ENCODE assay signal across 1 cellular context in genomic region chr2:27211943-27212625, GRCh38.
TF ChIP-seq lines count a peak whose summit lies in the region.

TSS of gene ATRAID (plus strand) at chr2:27212041. CDS start at chr2:27212369, 328 bp downstream.
TSS of gene SLC5A6 (minus strand) at chr2:27212268. CDS start at chr2:27207650, 4,618 bp downstream.

TF ChIP-seq in HepG2, 621 proteins besides CTCF, POLR2A, EP300 and RAD21 (continued from another document and continues in another):
- TF ChIP-seq, protein P1, sequence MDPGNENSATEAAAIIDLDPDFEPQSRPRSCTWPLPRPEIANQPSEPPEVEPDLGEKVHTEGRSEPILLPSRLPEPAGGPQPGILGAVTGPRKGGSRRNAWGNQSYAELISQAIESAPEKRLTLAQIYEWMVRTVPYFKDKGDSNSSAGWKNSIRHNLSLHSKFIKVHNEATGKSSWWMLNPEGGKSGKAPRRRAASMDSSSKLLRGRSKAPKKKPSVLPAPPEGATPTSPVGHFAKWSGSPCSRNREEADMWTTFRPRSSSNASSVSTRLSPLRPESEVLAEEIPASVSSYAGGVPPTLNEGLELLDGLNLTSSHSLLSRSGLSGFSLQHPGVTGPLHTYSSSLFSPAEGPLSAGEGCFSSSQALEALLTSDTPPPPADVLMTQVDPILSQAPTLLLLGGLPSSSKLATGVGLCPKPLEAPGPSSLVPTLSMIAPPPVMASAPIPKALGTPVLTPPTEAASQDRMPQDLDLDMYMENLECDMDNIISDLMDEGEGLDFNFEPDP (CRISPR knock-in tag; conservative IDR thresholded peaks at IDR 0.05), result no peak
- TF ChIP-seq HDAC1 (CRISPR knock-in tag; IDR thresholded peaks at IDR 0.05) (peak; percentile 83), E2F1 (CRISPR knock-in tag; IDR thresholded peaks at IDR 0.05) (no peak; the same call in 1 of the 2 replicates), RCOR2 (CRISPR knock-in tag; IDR thresholded peaks at IDR 0.05) (no peak), HHEX (CRISPR knock-in tag; IDR thresholded peaks at IDR 0.05) (no peak), ZC3H13 (CRISPR knock-in tag; IDR thresholded peaks at IDR 0.05) (peak; percentile 79), ZBTB10 (CRISPR knock-in tag; IDR thresholded peaks at IDR 0.05; ENCODE audit: borderline replicate concordance) (peak; percentile 24; the same call in 1 of the 2 replicates), ZNF552 (CRISPR knock-in tag; IDR thresholded peaks at IDR 0.05; ENCODE audit: borderline replicate concordance) (peak; percentile 77; the same call in 1 of the 2 replicates), HNRNPLL (IDR thresholded peaks at IDR 0.05; ENCODE audit: low read depth, low read length, poor library complexity, severe bottlenecking) (peak; percentile 92), ZBTB49 (CRISPR knock-in tag; IDR thresholded peaks at IDR 0.05; ENCODE audit: borderline replicate concordance) (peak; percentile 60; the same call in 1 of the 2 replicates), ZFY (CRISPR knock-in tag; IDR thresholded peaks at IDR 0.05) (peak; percentile 98), STAG1 (CRISPR knock-in tag; IDR thresholded peaks at IDR 0.05) (peak; percentile 3; the same call in 1 of the 2 replicates), ZNF773 (CRISPR knock-in tag; IDR thresholded peaks at IDR 0.05; ENCODE audit: borderline replicate concordance) (peak; percentile 89; the same call in 1 of the 2 replicates), ZSCAN22 (CRISPR knock-in tag; IDR thresholded peaks at IDR 0.05) (no peak), RFXAP (CRISPR knock-in tag; IDR thresholded peaks at IDR 0.05; ENCODE audit: borderline replicate concordance) (no peak), ZNF605 (CRISPR knock-in tag; IDR thresholded peaks at IDR 0.05) (peak; percentile 63; the same call in 1 of the 2 replicates), SRY (CRISPR knock-in tag; IDR thresholded peaks at IDR 0.05) (peak; percentile 90), HOXA3 (CRISPR knock-in tag; IDR thresholded peaks at IDR 0.05) (peak; percentile 95), ZNF670 (CRISPR knock-in tag; IDR thresholded peaks at IDR 0.05; ENCODE audit: borderline replicate concordance) (peak; percentile 73; the same call in 1 of the 2 replicates), ZNF34 (CRISPR knock-in tag; IDR thresholded peaks at IDR 0.05; ENCODE audit: borderline replicate concordance) (peak; percentile 93), CHCHD3 (CRISPR knock-in tag; IDR thresholded peaks at IDR 0.05) (0 out of 2 replicates have a peak, but pooled peaks have one; percentile 39), ZNF747 (CRISPR knock-in tag; IDR thresholded peaks at IDR 0.05; ENCODE audit: borderline replicate concordance) (peak; percentile 93), MAFF (IDR thresholded peaks at IDR 0.05; ENCODE audit: low read depth, low read length) (no peak), HES4 (CRISPR knock-in tag; IDR thresholded peaks at IDR 0.05; ENCODE audit: borderline replicate concordance) (peak; percentile 96), PPARG (CRISPR knock-in tag; conservative IDR thresholded peaks at IDR 0.05) (0 out of 2 replicates have a peak, but pooled peaks have one; percentile 23), HOMEZ (CRISPR knock-in tag; IDR thresholded peaks at IDR 0.05; ENCODE audit: low read depth) (0 out of 2 replicates have a peak, but pooled peaks have one; percentile 14), IRF2 (CRISPR knock-in tag; IDR thresholded peaks at IDR 0.05) (peak; percentile 49), NRL (CRISPR knock-in tag; IDR thresholded peaks at IDR 0.05; ENCODE audit: borderline replicate concordance) (peak; percentile 96), NFE2 (CRISPR knock-in tag; IDR thresholded peaks at IDR 0.05) (no peak), KAT8 (CRISPR knock-in tag; IDR thresholded peaks at IDR 0.05) (peak; percentile 93), ZNF335 (CRISPR knock-in tag; IDR thresholded peaks at IDR 0.05) (no peak), MBNL3 (CRISPR knock-in tag; conservative IDR thresholded peaks at IDR 0.05) (no peak), ZNF343 (CRISPR knock-in tag; IDR thresholded peaks at IDR 0.05) (peak; percentile 75; the same call in 1 of the 2 replicates), WIZ (CRISPR knock-in tag; IDR thresholded peaks at IDR 0.05) (no peak), DR1 (CRISPR knock-in tag; IDR thresholded peaks at IDR 0.05) (peak; percentile 66; the same call in 1 of the 2 replicates), TERF1 (CRISPR knock-in tag; IDR thresholded peaks at IDR 0.05) (no peak), ZMYM3 (CRISPR knock-in tag; IDR thresholded peaks at IDR 0.05) (no peak), ZNF619 (CRISPR knock-in tag; IDR thresholded peaks at IDR 0.05) (0 out of 2 replicates have a peak, but pooled peaks have one; percentile 27), ZNF572 (CRISPR knock-in tag; IDR thresholded peaks at IDR 0.05) (peak; percentile 63)
- TF ChIP-seq, protein P2, sequence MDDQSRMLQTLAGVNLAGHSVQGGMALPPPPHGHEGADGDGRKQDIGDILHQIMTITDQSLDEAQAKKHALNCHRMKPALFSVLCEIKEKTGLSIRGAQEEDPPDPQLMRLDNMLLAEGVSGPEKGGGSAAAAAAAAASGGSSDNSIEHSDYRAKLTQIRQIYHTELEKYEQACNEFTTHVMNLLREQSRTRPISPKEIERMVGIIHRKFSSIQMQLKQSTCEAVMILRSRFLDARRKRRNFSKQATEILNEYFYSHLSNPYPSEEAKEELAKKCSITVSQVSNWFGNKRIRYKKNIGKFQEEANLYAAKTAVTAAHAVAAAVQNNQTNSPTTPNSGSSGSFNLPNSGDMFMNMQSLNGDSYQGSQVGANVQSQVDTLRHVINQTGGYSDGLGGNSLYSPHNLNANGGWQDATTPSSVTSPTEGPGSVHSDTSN (CRISPR knock-in tag; IDR thresholded peaks at IDR 0.05; ENCODE audit: borderline replicate concordance), result peak; percentile 81; the same call in 1 of the 2 replicates
- TF ChIP-seq, protein P3, sequence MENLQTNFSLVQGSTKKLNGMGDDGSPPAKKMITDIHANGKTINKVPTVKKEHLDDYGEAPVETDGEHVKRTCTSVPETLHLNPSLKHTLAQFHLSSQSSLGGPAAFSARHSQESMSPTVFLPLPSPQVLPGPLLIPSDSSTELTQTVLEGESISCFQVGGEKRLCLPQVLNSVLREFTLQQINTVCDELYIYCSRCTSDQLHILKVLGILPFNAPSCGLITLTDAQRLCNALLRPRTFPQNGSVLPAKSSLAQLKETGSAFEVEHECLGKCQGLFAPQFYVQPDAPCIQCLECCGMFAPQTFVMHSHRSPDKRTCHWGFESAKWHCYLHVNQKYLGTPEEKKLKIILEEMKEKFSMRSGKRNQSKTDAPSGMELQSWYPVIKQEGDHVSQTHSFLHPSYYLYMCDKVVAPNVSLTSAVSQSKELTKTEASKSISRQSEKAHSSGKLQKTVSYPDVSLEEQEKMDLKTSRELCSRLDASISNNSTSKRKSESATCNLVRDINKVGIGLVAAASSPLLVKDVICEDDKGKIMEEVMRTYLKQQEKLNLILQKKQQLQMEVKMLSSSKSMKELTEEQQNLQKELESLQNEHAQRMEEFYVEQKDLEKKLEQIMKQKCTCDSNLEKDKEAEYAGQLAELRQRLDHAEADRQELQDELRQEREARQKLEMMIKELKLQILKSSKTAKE (CRISPR knock-in tag; IDR thresholded peaks at IDR 0.05; ENCODE audit: borderline replicate concordance), result 0 out of 2 replicates have a peak, but pooled peaks have one; percentile 49
- TF ChIP-seq, protein P4, sequence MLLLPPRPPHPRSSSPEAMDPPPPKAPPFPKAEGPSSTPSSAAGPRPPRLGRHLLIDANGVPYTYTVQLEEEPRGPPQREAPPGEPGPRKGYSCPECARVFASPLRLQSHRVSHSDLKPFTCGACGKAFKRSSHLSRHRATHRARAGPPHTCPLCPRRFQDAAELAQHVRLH (CRISPR knock-in tag; IDR thresholded peaks at IDR 0.05; ENCODE audit: borderline replicate concordance, low read depth), result peak; percentile 74; the same call in 1 of the 2 replicates
- TF ChIP-seq, protein P5, sequence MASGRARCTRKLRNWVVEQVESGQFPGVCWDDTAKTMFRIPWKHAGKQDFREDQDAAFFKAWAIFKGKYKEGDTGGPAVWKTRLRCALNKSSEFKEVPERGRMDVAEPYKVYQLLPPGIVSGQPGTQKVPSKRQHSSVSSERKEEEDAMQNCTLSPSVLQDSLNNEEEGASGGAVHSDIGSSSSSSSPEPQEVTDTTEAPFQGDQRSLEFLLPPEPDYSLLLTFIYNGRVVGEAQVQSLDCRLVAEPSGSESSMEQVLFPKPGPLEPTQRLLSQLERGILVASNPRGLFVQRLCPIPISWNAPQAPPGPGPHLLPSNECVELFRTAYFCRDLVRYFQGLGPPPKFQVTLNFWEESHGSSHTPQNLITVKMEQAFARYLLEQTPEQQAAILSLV (CRISPR knock-in tag; IDR thresholded peaks at IDR 0.05; ENCODE audit: borderline replicate concordance), result no peak; the same call in 1 of the 2 replicates
- TF ChIP-seq, protein P6, sequence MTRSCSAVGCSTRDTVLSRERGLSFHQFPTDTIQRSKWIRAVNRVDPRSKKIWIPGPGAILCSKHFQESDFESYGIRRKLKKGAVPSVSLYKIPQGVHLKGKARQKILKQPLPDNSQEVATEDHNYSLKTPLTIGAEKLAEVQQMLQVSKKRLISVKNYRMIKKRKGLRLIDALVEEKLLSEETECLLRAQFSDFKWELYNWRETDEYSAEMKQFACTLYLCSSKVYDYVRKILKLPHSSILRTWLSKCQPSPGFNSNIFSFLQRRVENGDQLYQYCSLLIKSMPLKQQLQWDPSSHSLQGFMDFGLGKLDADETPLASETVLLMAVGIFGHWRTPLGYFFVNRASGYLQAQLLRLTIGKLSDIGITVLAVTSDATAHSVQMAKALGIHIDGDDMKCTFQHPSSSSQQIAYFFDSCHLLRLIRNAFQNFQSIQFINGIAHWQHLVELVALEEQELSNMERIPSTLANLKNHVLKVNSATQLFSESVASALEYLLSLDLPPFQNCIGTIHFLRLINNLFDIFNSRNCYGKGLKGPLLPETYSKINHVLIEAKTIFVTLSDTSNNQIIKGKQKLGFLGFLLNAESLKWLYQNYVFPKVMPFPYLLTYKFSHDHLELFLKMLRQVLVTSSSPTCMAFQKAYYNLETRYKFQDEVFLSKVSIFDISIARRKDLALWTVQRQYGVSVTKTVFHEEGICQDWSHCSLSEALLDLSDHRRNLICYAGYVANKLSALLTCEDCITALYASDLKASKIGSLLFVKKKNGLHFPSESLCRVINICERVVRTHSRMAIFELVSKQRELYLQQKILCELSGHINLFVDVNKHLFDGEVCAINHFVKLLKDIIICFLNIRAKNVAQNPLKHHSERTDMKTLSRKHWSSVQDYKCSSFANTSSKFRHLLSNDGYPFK (CRISPR knock-in tag; IDR thresholded peaks at IDR 0.05; ENCODE audit: borderline replicate concordance), result peak; percentile 94
